Comparison of ENCODE assay signal across 10 cellular contexts in the genomic region with DNA sequence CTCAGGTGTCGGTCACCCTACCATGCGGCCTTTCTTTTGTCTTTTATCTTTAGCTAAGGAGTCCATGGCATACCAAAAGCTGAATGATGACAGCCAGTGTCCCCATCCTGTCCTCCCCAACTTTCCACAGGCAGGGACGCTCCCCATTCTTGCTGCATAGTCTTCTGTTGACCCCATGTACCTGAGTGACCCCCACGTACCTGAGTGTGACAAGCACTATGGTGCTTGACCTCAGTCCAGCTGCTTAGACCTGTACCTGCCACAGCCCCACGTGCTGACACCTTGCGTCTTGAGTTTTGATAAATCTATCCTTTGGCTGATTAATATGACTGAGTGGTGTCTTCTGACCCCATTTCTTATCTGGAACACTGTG. TPM values are rescaled to one million over a fixed set of nuclear protein-coding genes. Genes with fewer than 3 reads are reported as not detected.
A peak's percentile ranks its signal among the peaks of the same experiment; 100 is the strongest.
DNase-seq lines count a peak whose midpoint lies in the region; ATAC-seq, FAIRE-seq and TF ChIP-seq lines count a peak whose summit lies in the region.
"Had no signal": no experiment of that assay in that cellular context is flagged by ENCODE, and none has a peak within 500 bp of the region (broad histone marks: within the 10 kb centered on the region; RNA-seq: fewer than 3 reads in every experiment).

No MANE protein-coding gene starts in this region.

- H3K4me1 ChIP-seq in body of pancreas (peaks cover 25% of the 10 kb centered on the region), lower lobe of right lung (peaks cover 90% of the 10 kb centered on the region), thyroid gland (peaks cover 61 to 74% of the 10 kb centered on the region in 2 donors)

- peak overlapping the region in 3 of 4 donors; percentile 19 to 59 (median 55) for H3K27ac ChIP-seq in body of pancreas
- peak overlapping the region; percentile 80 for H3K27ac ChIP-seq in lower lobe of right lung
- peak overlapping the region; percentile 48 to 69 (median 66) for H3K27ac ChIP-seq in thyroid gland

- H3K4me3 ChIP-seq in body of pancreas (no peak overlapping the region), lower lobe of right lung (no peak overlapping the region), thyroid gland (replicated peaks in 1 of 3) (no peak overlapping the region)

- no peak for DNase-seq in HTR-8/SVneo (ENCODE audit: insufficient read length, low spot score)
- no peak for DNase-seq in body of pancreas
- DNase-seq in lower lobe of right lung: no peak
- DNase-seq in thyroid gland: no peak
- DNase-seq in GM10266 (ENCODE audit: extremely low spot score): no peak
- DNase-seq: dermis blood vessel endothelial cell, NCI-H446 treated with DMSO at 0.1 percent for 48 hours had no signal

- ATAC-seq in body of pancreas: no peak
- ATAC-seq in lower lobe of right lung: no peak
- no peak for ATAC-seq in HG03432 (IDR thresholded peaks at IDR 0.05; ENCODE audit: unreplicated experiment)
- ATAC-seq in GM21367 (IDR thresholded peaks at IDR 0.05; ENCODE audit: unreplicated experiment): no peak
- ATAC-seq in HG02678 (IDR thresholded peaks at IDR 0.05; ENCODE audit: unreplicated experiment): no peak

- 89 to 98% methylated on average over 5 to 6 of the region's 6 CpGs for WGBS in body of pancreas, 2 donors
- WGBS in thyroid gland, 2 donors: 90 to 92% methylated on average over 6 of the region's 6 CpGs

- TF ChIP-seq CTCF in body of pancreas (IDR thresholded peaks at IDR 0.05) (no peak), lower lobe of right lung (IDR thresholded peaks at IDR 0.05) (no peak), thyroid gland (IDR thresholded peaks at IDR 0.05) (no peak), GM10266 (IDR thresholded peaks at IDR 0.05; ENCODE audit: control insufficient read depth, insufficient read depth, low read depth, missing control alignments) (no peak)

- no peaks in the 10 kb centered on the region for H3K36me3 ChIP-seq in body of pancreas (replicated peaks in 1 of 2; ENCODE audit: insufficient read depth in 1 of 2, low read depth in 2 of 2)
- H3K36me3 ChIP-seq in lower lobe of right lung: no peaks in the 10 kb centered on the region
- no peaks in the 10 kb centered on the region for H3K36me3 ChIP-seq in thyroid gland

- no peak for TF ChIP-seq POLR2A in body of pancreas (IDR thresholded peaks at IDR 0.05)
- no peak for TF ChIP-seq POLR2A in thyroid gland (IDR thresholded peaks at IDR 0.05)

- H3K9me3 ChIP-seq in body of pancreas (no peaks in the 10 kb centered on the region), lower lobe of right lung (peaks cover 14% of the 10 kb centered on the region), thyroid gland (no peaks in the 10 kb centered on the region)

- H3K27me3 ChIP-seq in body of pancreas (no peaks in the 10 kb centered on the region), lower lobe of right lung (ENCODE audit: low read depth) (no peaks in the 10 kb centered on the region), thyroid gland (no peaks in the 10 kb centered on the region)

- intact Hi-C loops in body of pancreas (cut with DNase I): no loop called here
- intact Hi-C loops in lower lobe of right lung (cut with DNase I): no loop called here
- intact Hi-C loops in thyroid gland (cut with DNase I): no loop called here

- FAIRE-seq in HTR-8/SVneo (lab: Jason Lieb, UNC): peak; percentile 33

RNA-seq across cellular contexts. Expression of gene SKI, which starts 26.9 kb away (rescaled TPM):
- total RNA-seq in body of pancreas (10 to 100 TPM; 15.8 to 33.0 TPM), lower lobe of right lung (90.0 TPM), thyroid gland (10 to 100 TPM; 31.4 to 59.6 (median 39.9) TPM)
